In genomic region chr7:17401806-17402627, GRCh38 we compare ENCODE assay signal across 8 cellular contexts.
A peak's percentile ranks its signal among the peaks of the same experiment; 100 is the strongest.
DNase-seq lines count a peak whose midpoint lies in the region; ATAC-seq and TF ChIP-seq lines count a peak whose summit lies in the region.

No MANE protein-coding gene starts in this region.

- H2AK5ac ChIP-seq in mesendoderm (ENCODE audit: low read length): no peak overlapping the region

- no CpG with 5 or more reads among the region's 6 CpGs for WGBS in mesendoderm (ENCODE audit: extremely low coverage, insufficient coverage, low lambda C conversion rate)
- WGBS in lower leg skin, 2 donors: 81 to 85% methylated on average over 6 of the region's 6 CpGs

- H3K4me2 ChIP-seq in mesendoderm (ENCODE audit: low read length): no peak overlapping the region

- no peak for TF ChIP-seq CTCF in NB4 (IDR thresholded peaks at IDR 0.05; ENCODE audit: low read depth, low read length)
- TF ChIP-seq CTCF in lower leg skin (IDR thresholded peaks at IDR 0.05): no peak

- no peak overlapping the region for H3K18ac ChIP-seq in mesendoderm (ENCODE audit: low read length)

- peak; percentile 71 for ATAC-seq in HG02870 (IDR thresholded peaks at IDR 0.05; ENCODE audit: unreplicated experiment)

- H3K27ac ChIP-seq in mesendoderm (ENCODE audit: low read depth, low read length): no peak overlapping the region

- H2BK120ac ChIP-seq in mesendoderm (ENCODE audit: low read depth, low read length): no peak overlapping the region

- H3K79me1 ChIP-seq in mesendoderm (ENCODE audit: low read length): no peaks in the 10 kb centered on the region

- no peaks in the 10 kb centered on the region for H3K79me2 ChIP-seq in mesendoderm (ENCODE audit: control insufficient read depth, insufficient read depth, low read length)

- H3K56ac ChIP-seq in mesendoderm (ENCODE audit: low read length): no peak overlapping the region

- no peak overlapping the region for H3K9ac ChIP-seq in mesendoderm (ENCODE audit: low read length)

- no peak overlapping the region for H2BK15ac ChIP-seq in mesendoderm (replicated peaks; ENCODE audit: low read depth)

- H3K4me3 ChIP-seq in NB4 (ENCODE audit: low read depth, low read length): no peak overlapping the region
- H3K4me3 ChIP-seq in mesendoderm (ENCODE audit: low read length): no peak overlapping the region
- no peak overlapping the region for H3K4me3 ChIP-seq in lower leg skin (ENCODE audit: low read depth, poor library complexity, severe bottlenecking)

- no peaks in the 10 kb centered on the region for H3K4me1 ChIP-seq in mesendoderm (ENCODE audit: control insufficient read depth, low read depth, low read length)

- no peaks in the 10 kb centered on the region for H3K27me3 ChIP-seq in mesendoderm (ENCODE audit: insufficient read depth, low read length, poor library complexity)

- peak; percentile 20 for DNase-seq in stimulated activated CD4-positive, alpha-beta T cell treated with anti-CD3 and anti-CD28 coated beads, Interleukin-4, amount 100 ng/mL, for 24 hours
- no peak for DNase-seq in stimulated activated CD4-positive, alpha-beta T cell treated with anti-CD3 and anti-CD28 coated beads, Interleukin-12 subunit alpha, Interleukin-12 subunit beta, amount 100 ng/mL, for 4 hours
- DNase-seq in NB4 (ENCODE audit: low read depth): peak; percentile 62
- DNase-seq in mesendoderm: no peak
- DNase-seq in lower leg skin (ENCODE audit: low spot score in 2 of 2): no peak
- no peak for DNase-seq in NCI-H748 treated with DMSO at 0.1 percent for 48 hours (lab: John Stamatoyannopoulos, UW)
- DNase-seq in HuH-7 (ENCODE audit: low spot score): no peak

- TF ChIP-seq POLR2A in NB4 (IDR thresholded peaks at IDR 0.05; ENCODE audit: extremely low read depth, insufficient read length) (no peak), lower leg skin (IDR thresholded peaks at IDR 0.05) (no peak)

- no peak overlapping the region for H4K8ac ChIP-seq in mesendoderm (ENCODE audit: low read depth, low read length)

- no peak overlapping the region for H2BK5ac ChIP-seq in mesendoderm (ENCODE audit: low read length)

- H4K5ac ChIP-seq in mesendoderm (ENCODE audit: low read length): no peak overlapping the region

- no peak overlapping the region for H3K4ac ChIP-seq in mesendoderm (ENCODE audit: low read depth, low read length)

- H3K23ac ChIP-seq in mesendoderm (ENCODE audit: low read length): no peak overlapping the region

- H3K36me3 ChIP-seq in mesendoderm (ENCODE audit: control insufficient read depth, insufficient read depth, low read length): no peaks in the 10 kb centered on the region

- intact Hi-C loops in lower leg skin (cut with DNase I; ENCODE audit: low total_unique reads): no loop called here

Comparison
In these comparisons a context has a peak if more than half of its experiments do, and no peak if none do; other contexts are left out.
1. DNase-seq: peak in stimulated activated CD4-positive, alpha-beta T cell treated with anti-CD3 and anti-CD28 coated beads, Interleukin-4, amount 100 ng/mL, for 24 hours (single experiment) and NB4 (single experiment); none in stimulated activated CD4-positive, alpha-beta T cell treated with anti-CD3 and anti-CD28 coated beads, Interleukin-12 subunit alpha, Interleukin-12 subunit beta, amount 100 ng/mL, for 4 hours (single experiment), mesendoderm (single experiment), lower leg skin (0 of 2), NCI-H748 treated with DMSO at 0.1 percent for 48 hours (single experiment) and HuH-7 (single experiment).